Comparison of ENCODE assay signal across 18 cellular contexts in genomic region chr11:18347471-18348125, GRCh38. TPM values are rescaled to one million over a fixed set of nuclear protein-coding genes. Genes with fewer than 3 reads are reported as not detected.
DNase-seq lines count a peak whose midpoint lies in the region; ATAC-seq, FAIRE-seq and TF ChIP-seq lines count a peak whose summit lies in the region.
"Had no signal": no experiment of that assay in that cellular context is flagged by ENCODE, and none has a peak within 500 bp of the region (broad histone marks: within the 10 kb centered on the region; RNA-seq: fewer than 3 reads in every experiment).

No MANE protein-coding gene starts in this region.

- no peak overlapping the region for H3K4me3 Mint-ChIP-seq in T-helper 2 cell treated with Interferon-gamma antibody and Interleukin-4, amounts not matched to agents 5 μg/mL and 100 μg/mL, for 36 hours
- H3K4me3 Mint-ChIP-seq in astrocyte (ENCODE audit: unreplicated experiment), result no peak overlapping the region
- H3K4me3 Mint-ChIP-seq in neural progenitor cell, result no peak overlapping the region
- H3K4me3 Mint-ChIP-seq: activated naive CD8-positive, alpha-beta T cell treated with anti-CD3 and anti-CD28 coated beads, Interleukin-2, amount 10 ng/mL, durations not matched to agents 7 days and 5 days; GM23338; IgD-negative memory B cell; naive B cell; type B pancreatic cell had no signal

- H3K79me2 ChIP-seq in astrocyte (ENCODE audit: insufficient read depth, low read length) (no peaks in the 10 kb centered on the region), hepatocyte (no peaks in the 10 kb centered on the region), neural progenitor cell (ENCODE audit: low read depth) (no peaks in the 10 kb centered on the region)

- no peak for TF ChIP-seq CTCF in astrocyte (IDR thresholded peaks at IDR 0.05; ENCODE audit: insufficient read depth, low read depth, low read length)
- TF ChIP-seq CTCF in hepatocyte (IDR thresholded peaks at IDR 0.05; ENCODE audit: poor library complexity), result no peak
- TF ChIP-seq CTCF in neural progenitor cell (IDR thresholded peaks at IDR 0.05), result no peak

- no peaks in the 10 kb centered on the region for H3K27me3 ChIP-seq in astrocyte (ENCODE audit: insufficient read depth, low read length)
- H3K27me3 ChIP-seq in hepatocyte, result no peaks in the 10 kb centered on the region
- no peaks in the 10 kb centered on the region for H3K27me3 ChIP-seq in neural progenitor cell
- H3K27me3 ChIP-seq: esophagus squamous epithelium had no signal

- H3F3A ChIP-seq in neural progenitor cell (ENCODE audit: low read depth), result no peaks in the 10 kb centered on the region

- H3K4me1 ChIP-seq in astrocyte (ENCODE audit: insufficient read depth, low read length) (peaks cover 4% of the 10 kb centered on the region), hepatocyte (ENCODE audit: insufficient read depth) (no peaks in the 10 kb centered on the region), neural progenitor cell (no peaks in the 10 kb centered on the region)
- H3K4me1 ChIP-seq: esophagus squamous epithelium had no signal

- peaks cover 46% of the 10 kb centered on the region for H3K36me3 Mint-ChIP-seq in T-helper 2 cell treated with Interferon-gamma antibody and Interleukin-4, amounts not matched to agents 5 μg/mL and 100 μg/mL, for 36 hours (ENCODE audit: low read depth)
- H3K36me3 Mint-ChIP-seq in astrocyte (ENCODE audit: low read depth, unreplicated experiment), result peaks cover 10% of the 10 kb centered on the region
- H3K36me3 Mint-ChIP-seq in neural progenitor cell, result peaks cover 4% of the 10 kb centered on the region

- ATAC-seq in HG03457 (IDR thresholded peaks at IDR 0.05; ENCODE audit: unreplicated experiment), result no peak
- ATAC-seq: GM23338 had no signal

- peak overlapping the region; percentile 34 for H3K9ac ChIP-seq in astrocyte (ENCODE audit: low read length)
- H3K9ac ChIP-seq in neural progenitor cell, result no peak overlapping the region

- DNase-seq in T-helper 2 cell treated with Interferon-gamma antibody and Interleukin-4, amounts not matched to agents 5 μg/mL and 100 μg/mL, for 36 hours (ENCODE audit: low spot score), result no peak
- DNase-seq in T-helper 2 cell (no peak), GM04504 (ENCODE audit: low read depth) (peak; percentile 50), astrocyte (ENCODE audit: low read depth) (peak; percentile 50), hepatocyte (ENCODE audit: low spot score) (no peak), neural progenitor cell (ENCODE audit: low spot score) (no peak), medulla oblongata (ENCODE audit: extremely low spot score) (no peak)
- DNase-seq: activated naive CD8-positive, alpha-beta T cell treated with anti-CD3 and anti-CD28 coated beads, Interleukin-2, amount 10 ng/mL, durations not matched to agents 7 days and 5 days; esophagus squamous epithelium; naive B cell; NCI-H1092 treated with DMSO at 0.1 percent for 48 hours; NCI-H2227 treated with DMSO at 0.1 percent for 48 hours; stimulated activated CD8-positive, alpha-beta memory T cell treated with anti-CD3 and anti-CD28 coated beads, Interleukin-4, amount 100 ng/mL, for 48 hours had no signal

- H3K4me2 ChIP-seq in astrocyte (ENCODE audit: low read length) (peak overlapping the region; percentile 62), hepatocyte (no peak overlapping the region), neural progenitor cell (no peak overlapping the region)
- H3K4me2 ChIP-seq: GM23338 had no signal

- no peaks in the 10 kb centered on the region for H3K9me3 ChIP-seq in astrocyte (ENCODE audit: insufficient read depth, low read depth, low read length)
- no peaks in the 10 kb centered on the region for H3K9me3 ChIP-seq in hepatocyte (ENCODE audit: low read depth)
- H3K9me3 ChIP-seq in neural progenitor cell (ENCODE audit: low read depth), result no peaks in the 10 kb centered on the region
- H3K9me3 ChIP-seq: esophagus squamous epithelium had no signal

- H3K27me3 Mint-ChIP-seq in T-helper 2 cell treated with Interferon-gamma antibody and Interleukin-4, amounts not matched to agents 5 μg/mL and 100 μg/mL, for 36 hours (ENCODE audit: low read depth), result no peaks in the 10 kb centered on the region
- H3K27me3 Mint-ChIP-seq in astrocyte (ENCODE audit: low read depth, unreplicated experiment) (no peaks in the 10 kb centered on the region), neural progenitor cell (ENCODE audit: insufficient read depth, low read depth) (no peaks in the 10 kb centered on the region)
- H3K27me3 Mint-ChIP-seq: activated naive CD8-positive, alpha-beta T cell treated with anti-CD3 and anti-CD28 coated beads, Interleukin-2, amount 10 ng/mL, durations not matched to agents 7 days and 5 days; IgD-negative memory B cell; naive B cell; type B pancreatic cell had no signal

- no peak overlapping the region for H3K4me3 ChIP-seq in astrocyte (ENCODE audit: insufficient read depth, low read depth, low read length)
- no peak overlapping the region for H3K4me3 ChIP-seq in hepatocyte
- no peak overlapping the region for H3K4me3 ChIP-seq in neural progenitor cell
- H3K4me3 ChIP-seq: esophagus squamous epithelium, GM23338 had no signal

- no peaks in the 10 kb centered on the region for H3K4me1 Mint-ChIP-seq in T-helper 2 cell treated with Interferon-gamma antibody and Interleukin-4, amounts not matched to agents 5 μg/mL and 100 μg/mL, for 36 hours (ENCODE audit: low read depth)
- H3K4me1 Mint-ChIP-seq in astrocyte (ENCODE audit: low read depth, unreplicated experiment) (peaks cover 2% of the 10 kb centered on the region), neural progenitor cell (no peaks in the 10 kb centered on the region)
- H3K4me1 Mint-ChIP-seq: GM23338 had no signal

- no peaks in the 10 kb centered on the region for H3K9me2 ChIP-seq in hepatocyte (replicated peaks; ENCODE audit: insufficient read depth)

- peak; percentile 89 for FAIRE-seq in astrocyte (lab: Jason Lieb, UNC)

- no peaks in the 10 kb centered on the region for H3K9me3 Mint-ChIP-seq in T-helper 2 cell treated with Interferon-gamma antibody and Interleukin-4, amounts not matched to agents 5 μg/mL and 100 μg/mL, for 36 hours
- H3K9me3 Mint-ChIP-seq in astrocyte (ENCODE audit: unreplicated experiment) (no peaks in the 10 kb centered on the region), neural progenitor cell (no peaks in the 10 kb centered on the region)
- H3K9me3 Mint-ChIP-seq: activated naive CD8-positive, alpha-beta T cell treated with anti-CD3 and anti-CD28 coated beads, Interleukin-2, amount 10 ng/mL, durations not matched to agents 7 days and 5 days; GM23338; IgD-negative memory B cell; naive B cell; type B pancreatic cell had no signal

- WGBS in hepatocyte (ENCODE audit: low lambda C conversion rate, missing lambda C conversion rate), result 80% methylated on average over 5 of the region's 5 CpGs

- no peaks in the 10 kb centered on the region for H4K20me1 ChIP-seq in astrocyte (ENCODE audit: insufficient read depth, low read length)
- H4K20me1 ChIP-seq in hepatocyte (ENCODE audit: insufficient read depth, poor library complexity, severe bottlenecking), result no peaks in the 10 kb centered on the region
- no peaks in the 10 kb centered on the region for H4K20me1 ChIP-seq in neural progenitor cell (ENCODE audit: low read depth)

- H3K36me3 ChIP-seq in astrocyte (ENCODE audit: insufficient read depth, low read length) (peaks cover 25% of the 10 kb centered on the region), hepatocyte (replicated peaks; ENCODE audit: insufficient read depth, low read depth) (no peaks in the 10 kb centered on the region), neural progenitor cell (peaks cover 2% of the 10 kb centered on the region)

- peak overlapping the region; percentile 55 for H3K27ac Mint-ChIP-seq in T-helper 2 cell treated with Interferon-gamma antibody and Interleukin-4, amounts not matched to agents 5 μg/mL and 100 μg/mL, for 36 hours
- no peak overlapping the region for H3K27ac Mint-ChIP-seq in astrocyte (ENCODE audit: unreplicated experiment)
- no peak overlapping the region for H3K27ac Mint-ChIP-seq in neural progenitor cell
- H3K27ac Mint-ChIP-seq: activated naive CD8-positive, alpha-beta T cell treated with anti-CD3 and anti-CD28 coated beads, Interleukin-2, amount 10 ng/mL, durations not matched to agents 7 days and 5 days; GM23338; type B pancreatic cell had no signal

- H3K27ac ChIP-seq in astrocyte (ENCODE audit: low read depth, low read length) (peak overlapping the region; percentile 38), hepatocyte (peak overlapping the region; percentile 87), neural progenitor cell (no peak overlapping the region)
- H3K27ac ChIP-seq: 22Rv1, esophagus squamous epithelium had no signal

- H2AFZ ChIP-seq in astrocyte (ENCODE audit: low read depth, low read length) (no peak overlapping the region), hepatocyte (no peak overlapping the region), neural progenitor cell (replicated peaks) (no peak overlapping the region)
- H2AFZ ChIP-seq: GM23338 had no signal

RNA-seq across cellular contexts. Expression of gene GTF2H1, which starts 25.2 kb away (rescaled TPM):
- 41.5 and 47.8 TPM in 2 replicates for total RNA-seq in astrocyte
- total RNA-seq in hepatocyte, result 66.2 and 68.2 TPM in 2 replicates
- polyA plus RNA-seq in hepatocyte, result 25.3 and 33.8 TPM in 2 replicates
- total RNA-seq in neural progenitor cell (ENCODE audit: low replicate concordance), result 33.2 and 45.2 TPM in 2 replicates

RNA-seq across cellular contexts. Expression of gene HPS5, which starts 25.7 kb away (rescaled TPM):
- total RNA-seq in astrocyte (22.6 and 28.0 TPM in 2 replicates), hepatocyte (18.0 and 24.7 TPM in 2 replicates), neural progenitor cell (ENCODE audit: low replicate concordance) (17.0 and 21.3 TPM in 2 replicates)
- 9.3 and 10.3 TPM in 2 replicates for polyA plus RNA-seq in hepatocyte

RNA-seq across cellular contexts. Expression of gene LDHA, which starts 46.8 kb away (rescaled TPM):
- total RNA-seq in astrocyte, result 852 and 929 TPM in 2 replicates
- total RNA-seq in hepatocyte, result 380 and 421 TPM in 2 replicates
- 727 and 746 TPM in 2 replicates for polyA plus RNA-seq in hepatocyte
- total RNA-seq in neural progenitor cell (ENCODE audit: low replicate concordance), result 781 and 977 TPM in 2 replicates

Comparison
In these comparisons a context has a peak if more than half of its experiments do, and no peak if none do; other contexts are left out.
1. DNase-seq: peak in GM04504 (single experiment) and astrocyte (single experiment); none in T-helper 2 cell treated with Interferon-gamma antibody and Interleukin-4, amounts not matched to agents 5 μg/mL and 100 μg/mL, for 36 hours (single experiment), T-helper 2 cell (0 of 5), hepatocyte (single experiment), neural progenitor cell (single experiment) and medulla oblongata (single experiment).